Comparison of ENCODE assay signal across 3 cellular contexts in the genomic region with DNA sequence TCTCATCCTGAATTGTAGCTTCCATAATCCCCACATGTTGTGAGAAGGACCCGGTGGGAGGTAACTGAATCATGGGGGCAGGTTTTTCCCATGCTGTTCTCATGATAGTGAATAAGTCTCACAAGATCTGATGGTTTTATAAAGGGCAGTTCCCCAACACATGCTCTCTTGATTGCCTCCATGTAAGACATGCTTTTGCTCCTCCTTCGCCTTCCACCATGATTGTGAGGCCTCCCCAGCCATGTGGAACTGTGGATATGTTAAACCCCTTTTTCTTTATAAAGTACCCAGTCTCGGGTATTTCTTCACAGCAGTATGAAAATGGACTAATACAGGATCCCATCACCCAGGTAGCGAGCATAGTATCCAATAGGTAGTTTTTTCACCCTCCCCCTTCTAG. TPM values are rescaled to one million over a fixed set of nuclear protein-coding genes. Genes with fewer than 3 reads are reported as not detected.
"Had no signal": no experiment of that assay in that cellular context is flagged by ENCODE, and none has a peak within 500 bp of the region (broad histone marks: within the 10 kb centered on the region; RNA-seq: fewer than 3 reads in every experiment).

No MANE protein-coding gene starts in this region.

RNA-seq across cellular contexts. Expression of a gene that starts 43.2 kb away (rescaled TPM):
- total RNA-seq: tibial nerve, urinary bladder, vagina had no signal
